2 cellular contexts compared by ENCODE assay signal in the genomic region with DNA sequence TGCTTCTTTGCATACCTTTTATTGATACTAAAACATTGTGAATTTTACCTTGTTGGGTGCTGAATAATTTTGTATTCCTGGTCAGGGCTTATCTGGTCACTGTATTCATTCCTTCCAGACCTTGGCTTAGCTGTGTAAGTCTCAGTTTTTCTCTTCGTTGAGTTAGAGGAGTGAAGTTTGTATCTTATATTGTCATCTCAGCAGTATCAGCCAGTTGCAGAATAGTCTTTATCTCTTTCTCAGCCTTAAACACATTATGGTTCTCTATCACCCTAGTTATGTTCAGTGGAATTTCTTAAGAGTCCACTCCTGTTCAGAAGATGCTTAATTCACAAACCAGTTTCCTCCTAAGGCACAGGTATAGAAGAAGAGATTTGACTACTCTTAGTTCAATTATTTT.
TF ChIP-seq lines count a peak whose summit lies in the region.

No MANE protein-coding gene starts in this region.

TF ChIP-seq in HepG2, 621 proteins besides CTCF, POLR2A, EP300 and RAD21:
- TF ChIP-seq MAFK (conservative IDR thresholded peaks at IDR 0.05 in 1 of 2, IDR thresholded peaks at IDR 0.05 in 1 of 2; ENCODE audit: low read length in 2 of 2) (peak; percentile 42 to 49; a peak in 2 of 4 replicates), ZNF775 (CRISPR knock-in tag; IDR thresholded peaks at IDR 0.05; ENCODE audit: borderline replicate concordance) (no peak), MAFF (IDR thresholded peaks at IDR 0.05; ENCODE audit: low read depth, low read length) (0 out of 2 replicates have a peak, but pooled peaks have one; percentile 12), RBAK (CRISPR knock-in tag; IDR thresholded peaks at IDR 0.05) (no peak)
- TF ChIP-seq, protein P1, sequence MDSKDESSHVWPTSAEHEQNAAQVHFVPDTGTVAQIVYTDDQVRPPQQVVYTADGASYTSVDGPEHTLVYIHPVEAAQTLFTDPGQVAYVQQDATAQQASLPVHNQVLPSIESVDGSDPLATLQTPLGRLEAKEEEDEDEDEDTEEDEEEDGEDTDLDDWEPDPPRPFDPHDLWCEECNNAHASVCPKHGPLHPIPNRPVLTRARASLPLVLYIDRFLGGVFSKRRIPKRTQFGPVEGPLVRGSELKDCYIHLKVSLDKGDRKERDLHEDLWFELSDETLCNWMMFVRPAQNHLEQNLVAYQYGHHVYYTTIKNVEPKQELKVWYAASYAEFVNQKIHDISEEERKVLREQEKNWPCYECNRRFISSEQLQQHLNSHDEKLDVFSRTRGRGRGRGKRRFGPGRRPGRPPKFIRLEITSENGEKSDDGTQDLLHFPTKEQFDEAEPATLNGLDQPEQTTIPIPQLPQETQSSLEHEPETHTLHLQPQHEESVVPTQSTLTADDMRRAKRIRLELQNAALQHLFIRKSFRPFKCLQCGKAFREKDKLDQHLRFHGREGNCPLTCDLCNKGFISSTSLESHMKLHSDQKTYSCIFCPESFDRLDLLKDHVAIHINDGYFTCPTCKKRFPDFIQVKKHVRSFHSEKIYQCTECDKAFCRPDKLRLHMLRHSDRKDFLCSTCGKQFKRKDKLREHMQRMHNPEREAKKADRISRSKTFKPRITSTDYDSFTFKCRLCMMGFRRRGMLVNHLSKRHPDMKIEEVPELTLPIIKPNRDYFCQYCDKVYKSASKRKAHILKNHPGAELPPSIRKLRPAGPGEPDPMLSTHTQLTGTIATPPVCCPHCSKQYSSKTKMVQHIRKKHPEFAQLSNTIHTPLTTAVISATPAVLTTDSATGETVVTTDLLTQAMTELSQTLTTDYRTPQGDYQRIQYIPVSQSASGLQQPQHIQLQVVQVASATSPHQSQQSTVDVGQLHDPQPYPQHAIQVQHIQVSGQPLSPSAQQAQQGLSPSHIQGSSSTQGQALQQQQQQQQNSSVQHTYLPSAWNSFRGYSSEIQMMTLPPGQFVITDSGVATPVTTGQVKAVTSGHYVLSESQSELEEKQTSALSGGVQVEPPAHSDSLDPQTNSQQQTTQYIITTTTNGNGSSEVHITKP (CRISPR knock-in tag; IDR thresholded peaks at IDR 0.05; ENCODE audit: low read depth): no peak

TF ChIP-seq in K562, 482 proteins besides CTCF, POLR2A, EP300 and RAD21:
- TF ChIP-seq TAL1 (IDR thresholded peaks at IDR 0.05) (peak; percentile 36; the same call in 1 of the 2 replicates), ARID1B (IDR thresholded peaks at IDR 0.05) (peak; percentile 58), TEAD4 (IDR thresholded peaks at IDR 0.05; ENCODE audit: low read length) (0 out of 2 replicates have a peak, but pooled peaks have one; percentile 27), TEAD4 (CRISPR knock-in tag; IDR thresholded peaks at IDR 0.05; ENCODE audit: borderline replicate concordance) (no peak), ZNF316 (IDR thresholded peaks at IDR 0.05) (peak; percentile 88), SP1 (CRISPR knock-in tag; IDR thresholded peaks at IDR 0.05) (no peak), C11orf30 (IDR thresholded peaks at IDR 0.05; ENCODE audit: low read depth) (peak; percentile 80), FOXP1 (CRISPR knock-in tag; IDR thresholded peaks at IDR 0.05) (no peak), MAFG (tag; conservative IDR thresholded peaks at IDR 0.05) (peak; percentile 64; the same call in 1 of the 2 replicates), CBFA2T3 (IDR thresholded peaks at IDR 0.05) (peak; percentile 26; the same call in 1 of the 2 replicates), DPF2 (IDR thresholded peaks at IDR 0.05) (0 out of 2 replicates have a peak, but pooled peaks have one; percentile 14)
- TF ChIP-seq, protein P2, sequence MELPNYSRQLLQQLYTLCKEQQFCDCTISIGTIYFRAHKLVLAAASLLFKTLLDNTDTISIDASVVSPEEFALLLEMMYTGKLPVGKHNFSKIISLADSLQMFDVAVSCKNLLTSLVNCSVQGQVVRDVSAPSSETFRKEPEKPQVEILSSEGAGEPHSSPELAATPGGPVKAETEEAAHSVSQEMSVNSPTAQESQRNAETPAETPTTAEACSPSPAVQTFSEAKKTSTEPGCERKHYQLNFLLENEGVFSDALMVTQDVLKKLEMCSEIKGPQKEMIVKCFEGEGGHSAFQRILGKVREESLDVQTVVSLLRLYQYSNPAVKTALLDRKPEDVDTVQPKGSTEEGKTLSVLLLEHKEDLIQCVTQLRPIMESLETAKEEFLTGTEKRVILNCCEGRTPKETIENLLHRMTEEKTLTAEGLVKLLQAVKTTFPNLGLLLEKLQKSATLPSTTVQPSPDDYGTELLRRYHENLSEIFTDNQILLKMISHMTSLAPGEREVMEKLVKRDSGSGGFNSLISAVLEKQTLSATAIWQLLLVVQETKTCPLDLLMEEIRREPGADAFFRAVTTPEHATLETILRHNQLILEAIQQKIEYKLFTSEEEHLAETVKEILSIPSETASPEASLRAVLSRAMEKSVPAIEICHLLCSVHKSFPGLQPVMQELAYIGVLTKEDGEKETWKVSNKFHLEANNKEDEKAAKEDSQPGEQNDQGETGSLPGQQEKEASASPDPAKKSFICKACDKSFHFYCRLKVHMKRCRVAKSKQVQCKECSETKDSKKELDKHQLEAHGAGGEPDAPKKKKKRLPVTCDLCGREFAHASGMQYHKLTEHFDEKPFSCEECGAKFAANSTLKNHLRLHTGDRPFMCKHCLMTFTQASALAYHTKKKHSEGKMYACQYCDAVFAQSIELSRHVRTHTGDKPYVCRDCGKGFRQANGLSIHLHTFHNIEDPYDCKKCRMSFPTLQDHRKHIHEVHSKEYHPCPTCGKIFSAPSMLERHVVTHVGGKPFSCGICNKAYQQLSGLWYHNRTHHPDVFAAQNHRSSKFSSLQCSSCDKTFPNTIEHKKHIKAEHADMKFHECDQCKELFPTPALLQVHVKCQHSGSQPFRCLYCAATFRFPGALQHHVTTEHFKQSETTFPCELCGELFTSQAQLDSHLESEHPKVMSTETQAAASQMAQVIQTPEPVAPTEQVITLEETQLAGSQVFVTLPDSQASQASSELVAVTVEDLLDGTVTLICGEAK (IDR thresholded peaks at IDR 0.05): no peak
- TF ChIP-seq, protein P2 (CRISPR knock-in tag; IDR thresholded peaks at IDR 0.05): no peak
- TF ChIP-seq, protein P3, sequence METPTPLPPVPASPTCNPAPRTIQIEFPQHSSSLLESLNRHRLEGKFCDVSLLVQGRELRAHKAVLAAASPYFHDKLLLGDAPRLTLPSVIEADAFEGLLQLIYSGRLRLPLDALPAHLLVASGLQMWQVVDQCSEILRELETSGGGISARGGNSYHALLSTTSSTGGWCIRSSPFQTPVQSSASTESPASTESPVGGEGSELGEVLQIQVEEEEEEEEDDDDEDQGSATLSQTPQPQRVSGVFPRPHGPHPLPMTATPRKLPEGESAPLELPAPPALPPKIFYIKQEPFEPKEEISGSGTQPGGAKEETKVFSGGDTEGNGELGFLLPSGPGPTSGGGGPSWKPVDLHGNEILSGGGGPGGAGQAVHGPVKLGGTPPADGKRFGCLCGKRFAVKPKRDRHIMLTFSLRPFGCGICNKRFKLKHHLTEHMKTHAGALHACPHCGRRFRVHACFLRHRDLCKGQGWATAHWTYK (CRISPR knock-in tag; IDR thresholded peaks at IDR 0.05): no peak
- TF ChIP-seq, protein P4, sequence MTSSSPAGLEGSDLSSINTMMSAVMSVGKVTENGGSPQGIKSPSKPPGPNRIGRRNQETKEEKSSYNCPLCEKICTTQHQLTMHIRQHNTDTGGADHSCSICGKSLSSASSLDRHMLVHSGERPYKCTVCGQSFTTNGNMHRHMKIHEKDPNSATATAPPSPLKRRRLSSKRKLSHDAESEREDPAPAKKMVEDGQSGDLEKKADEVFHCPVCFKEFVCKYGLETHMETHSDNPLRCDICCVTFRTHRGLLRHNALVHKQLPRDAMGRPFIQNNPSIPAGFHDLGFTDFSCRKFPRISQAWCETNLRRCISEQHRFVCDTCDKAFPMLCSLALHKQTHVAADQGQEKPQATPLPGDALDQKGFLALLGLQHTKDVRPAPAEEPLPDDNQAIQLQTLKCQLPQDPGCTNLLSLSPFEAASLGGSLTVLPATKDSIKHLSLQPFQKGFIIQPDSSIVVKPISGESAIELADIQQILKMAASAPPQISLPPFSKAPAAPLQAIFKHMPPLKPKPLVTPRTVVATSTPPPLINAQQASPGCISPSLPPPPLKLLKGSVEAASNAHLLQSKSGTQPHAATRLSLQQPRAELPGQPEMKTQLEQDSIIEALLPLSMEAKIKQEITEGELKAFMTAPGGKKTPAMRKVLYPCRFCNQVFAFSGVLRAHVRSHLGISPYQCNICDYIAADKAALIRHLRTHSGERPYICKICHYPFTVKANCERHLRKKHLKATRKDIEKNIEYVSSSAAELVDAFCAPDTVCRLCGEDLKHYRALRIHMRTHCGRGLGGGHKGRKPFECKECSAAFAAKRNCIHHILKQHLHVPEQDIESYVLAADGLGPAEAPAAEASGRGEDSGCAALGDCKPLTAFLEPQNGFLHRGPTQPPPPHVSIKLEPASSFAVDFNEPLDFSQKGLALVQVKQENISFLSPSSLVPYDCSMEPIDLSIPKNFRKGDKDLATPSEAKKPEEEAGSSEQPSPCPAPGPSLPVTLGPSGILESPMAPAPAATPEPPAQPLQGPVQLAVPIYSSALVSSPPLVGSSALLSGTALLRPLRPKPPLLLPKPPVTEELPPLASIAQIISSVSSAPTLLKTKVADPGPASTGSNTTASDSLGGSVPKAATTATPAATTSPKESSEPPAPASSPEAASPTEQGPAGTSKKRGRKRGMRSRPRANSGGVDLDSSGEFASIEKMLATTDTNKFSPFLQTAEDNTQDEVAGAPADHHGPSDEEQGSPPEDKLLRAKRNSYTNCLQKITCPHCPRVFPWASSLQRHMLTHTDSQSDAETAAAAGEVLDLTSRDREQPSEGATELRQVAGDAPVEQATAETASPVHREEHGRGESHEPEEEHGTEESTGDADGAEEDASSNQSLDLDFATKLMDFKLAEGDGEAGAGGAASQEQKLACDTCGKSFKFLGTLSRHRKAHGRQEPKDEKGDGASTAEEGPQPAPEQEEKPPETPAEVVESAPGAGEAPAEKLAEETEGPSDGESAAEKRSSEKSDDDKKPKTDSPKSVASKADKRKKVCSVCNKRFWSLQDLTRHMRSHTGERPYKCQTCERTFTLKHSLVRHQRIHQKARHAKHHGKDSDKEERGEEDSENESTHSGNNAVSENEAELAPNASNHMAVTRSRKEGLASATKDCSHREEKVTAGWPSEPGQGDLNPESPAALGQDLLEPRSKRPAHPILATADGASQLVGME (CRISPR knock-in tag; IDR thresholded peaks at IDR 0.05): no peak
